Comparison of ENCODE assay signal across 17 cellular contexts in the genomic region with DNA sequence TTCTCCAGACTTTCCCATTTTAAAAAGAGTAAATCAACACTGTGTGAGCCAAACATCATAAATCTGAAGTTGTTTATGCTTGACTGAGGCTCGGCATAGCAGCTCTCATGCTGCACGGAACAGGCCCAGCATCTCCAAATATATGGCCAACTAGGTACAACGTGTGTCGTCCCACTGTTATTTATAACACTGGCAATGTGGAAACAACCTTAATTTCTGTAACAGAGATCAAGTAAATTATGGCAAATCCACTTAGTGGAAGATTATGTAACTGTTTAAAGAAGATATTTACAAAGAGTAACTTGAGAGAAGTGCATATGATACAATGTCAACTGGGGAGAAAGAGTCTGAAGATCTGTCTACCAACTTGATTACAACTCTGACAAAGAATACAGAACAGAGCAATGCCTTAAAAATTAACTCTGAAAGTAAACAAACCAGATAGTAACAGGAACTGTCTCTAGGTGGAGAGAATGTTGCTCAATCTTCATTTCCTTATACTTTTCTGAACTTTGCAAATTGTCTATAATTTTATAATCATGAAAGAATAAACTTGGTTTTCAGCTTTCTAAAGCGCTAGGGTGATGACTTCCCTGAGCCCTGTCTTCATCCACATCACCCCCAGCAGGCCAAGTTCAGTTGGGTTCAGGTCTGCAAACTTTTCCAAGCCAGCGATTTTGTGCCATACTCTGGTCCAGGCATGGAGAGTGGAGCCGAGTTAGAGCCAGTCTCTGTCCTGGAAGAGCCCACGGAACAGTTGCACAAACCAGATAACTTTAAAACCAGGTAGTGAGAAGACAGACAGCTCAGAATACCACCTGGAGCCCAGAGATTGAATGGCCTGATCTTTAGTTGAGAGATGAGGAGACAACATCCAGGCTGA. TPM values are rescaled to one million over a fixed set of nuclear protein-coding genes. Genes with fewer than 3 reads are reported as not detected.
A peak's percentile ranks its signal among the peaks of the same experiment; 100 is the strongest.
DNase-seq lines count a peak whose midpoint lies in the region; ATAC-seq, FAIRE-seq and TF ChIP-seq lines count a peak whose summit lies in the region.
"Had no signal": no experiment of that assay in that cellular context is flagged by ENCODE, and none has a peak within 500 bp of the region (broad histone marks: within the 10 kb centered on the region; RNA-seq: fewer than 3 reads in every experiment).

No MANE protein-coding gene starts in this region.

- peak; percentile 38; the same call in 2 of the 3 replicates for ATAC-seq in HepG2
- no peak for ATAC-seq in HG03439 (IDR thresholded peaks at IDR 0.05; ENCODE audit: unreplicated experiment)
- ATAC-seq: Panc1, Right ventricle myocardium inferior had no signal

- CTCF ChIA-PET in HepG2 (lab: Yijun Ruan, JAX; ENCODE audit: low intra/inter-chr PET ratio, low total read pairs) = no interaction called here

- no peak for FAIRE-seq in HepG2 (lab: Jason Lieb, UNC)
- FAIRE-seq: H1 had no signal

- TF ChIP-seq CTCF in colonic mucosa (IDR thresholded peaks at IDR 0.05) = no peak
- TF ChIP-seq CTCF in HepG2 (CRISPR knock-in tag; IDR thresholded peaks at IDR 0.05) = no peak
- no peak for TF ChIP-seq CTCF in sigmoid colon (IDR thresholded peaks at IDR 0.05)

- H3K9ac ChIP-seq in colonic mucosa (ENCODE audit: low read depth in 2 of 2, low read length in 2 of 2) (no peak overlapping the region), HepG2 (ENCODE audit: insufficient read depth, low read depth, low read length) (no peak overlapping the region)

- H3K79me2 ChIP-seq in HepG2 (ENCODE audit: insufficient read depth, low read length) = no peaks in the 10 kb centered on the region

- TF ChIP-seq POLR2A in HepG2 (IDR thresholded peaks at IDR 0.05; ENCODE audit: insufficient read depth in 1 of 2, low read depth in 2 of 2, low read length in 2 of 2) (no peak), sigmoid colon (IDR thresholded peaks at IDR 0.05) (no peak)

- in situ Hi-C loops in Caki2 (cut with HindIII; ENCODE audit: low pct_unique_long_range_greater_than_20kb, low sequenced_read_pairs) = no loop called here
- in situ Hi-C loops in HepG2 (cut with HindIII; ENCODE audit: extremely low pct_ligation_motif_present, low pct_unique_long_range_greater_than_20kb) = no loop called here

- peak overlapping the region; percentile 6 for H3K4me2 ChIP-seq in HepG2 (ENCODE audit: low read depth, low read length)

- TF ChIP-seq RAD21 in HepG2 (CRISPR knock-in tag; IDR thresholded peaks at IDR 0.05) = no peak

- POLR2A ChIA-PET in HepG2 (lab: Yijun Ruan, JAX) = no interaction called here

- 13% methylated on average over 8 of the region's 8 CpGs for WGBS in HepG2 (ENCODE audit: low lambda C conversion rate)
- WGBS in sigmoid colon, 2 donors = 45 to 66% methylated on average over 8 of the region's 8 CpGs

- DNase-seq in Caki2 (ENCODE audit: low read depth) (peak; percentile 3), colonic mucosa (peak; percentile 20), HepG2 (ENCODE audit: low spot score) (no peak), sigmoid colon (no peak), COLO829 (ENCODE audit: low spot score) (no peak)
- DNase-seq in stimulated activated CD4-positive, alpha-beta T cell treated with anti-CD3 and anti-CD28 coated beads, Interleukin-12 subunit alpha, Interleukin-12 subunit beta, amount 100 ng/mL, for 4 hours = no peak
- DNase-seq: BE2C; CD8-positive, alpha-beta memory T cell; DMS 273 treated with DMSO at 0.1 percent for 48 hours; Karpas-422; MM.1S; NCI-H1105 treated with DMSO at 0.1 percent for 48 hours; NCI-H187 had no signal

- no peaks in the 10 kb centered on the region for H4K20me1 ChIP-seq in HepG2 (ENCODE audit: insufficient read depth, low read length)

- no peaks in the 10 kb centered on the region for H3K27me3 ChIP-seq in colonic mucosa
- no peaks in the 10 kb centered on the region for H3K27me3 ChIP-seq in HepG2 (ENCODE audit: control insufficient read depth in 1 of 2, insufficient read depth in 2 of 2, low read length in 2 of 2)
- no peaks in the 10 kb centered on the region for H3K27me3 ChIP-seq in sigmoid colon
- H3K27me3 ChIP-seq: BE2C had no signal

- TF ChIP-seq EP300 in HepG2 (IDR thresholded peaks at IDR 0.05; ENCODE audit: low read depth in 2 of 2, low read length in 2 of 2) = no peak
- no peak for TF ChIP-seq EP300 in HepG2 (CRISPR knock-in tag; IDR thresholded peaks at IDR 0.05; ENCODE audit: borderline replicate concordance)
- no peak for TF ChIP-seq EP300 in sigmoid colon (IDR thresholded peaks at IDR 0.05)

- intact Hi-C loops in colonic mucosa (cut with DNase I) = no loop called here
- intact Hi-C loops in HepG2 (cut with micrococcal nuclease; ENCODE audit: unreplicated experiment) = no loop called here
- intact Hi-C loops in sigmoid colon (cut with DNase I) = no loop called here

- no peak overlapping the region for H2AFZ ChIP-seq in HepG2 (ENCODE audit: low read length)

- peak overlapping the region; percentile 51 for H3K27ac ChIP-seq in colonic mucosa
- no peak overlapping the region for H3K27ac ChIP-seq in HepG2 (ENCODE audit: extremely low read length, insufficient read depth, low read length)
- H3K27ac ChIP-seq in sigmoid colon = peak overlapping the region in 3 of 4 donors; percentile 34 to 60 (median 49)

- H3K4me1 ChIP-seq in colonic mucosa (peaks cover 2% of the 10 kb centered on the region), HepG2 (ENCODE audit: insufficient read depth, low read length) (peaks cover 16% of the 10 kb centered on the region), sigmoid colon (peaks cover 0 to 13% (median 8%) of the 10 kb centered on the region in 4 donors)

- no peak overlapping the region for H3K4me3 ChIP-seq in colonic mucosa
- H3K4me3 ChIP-seq in HepG2 (replicated peaks in 1 of 3; ENCODE audit: insufficient read depth in 1 of 3, low read depth in 2 of 3, low read length in 3 of 3) = no peak overlapping the region
- no peak overlapping the region for H3K4me3 ChIP-seq in sigmoid colon

- H3K9me3 ChIP-seq in colonic mucosa (no peaks in the 10 kb centered on the region), HepG2 (ENCODE audit: low read length) (no peaks in the 10 kb centered on the region), sigmoid colon (no peaks in the 10 kb centered on the region)
- H3K9me3 ChIP-seq: BE2C had no signal

- H3K36me3 ChIP-seq in colonic mucosa (no peaks in the 10 kb centered on the region), HepG2 (replicated peaks in 1 of 2; ENCODE audit: control insufficient read depth in 1 of 2, insufficient read depth in 2 of 2, low read length in 2 of 2) (no peaks in the 10 kb centered on the region), sigmoid colon (no peaks in the 10 kb centered on the region)
- H3K36me3 ChIP-seq: BE2C had no signal

- BruUV-seq in HepG2 (replicated peaks; lab: Mats Ljungman, UMichigan) = no TSS peak

TF ChIP-seq in HepG2, 621 proteins besides CTCF, POLR2A, EP300 and RAD21 (continues in another document):
- TF ChIP-seq FOXA3 (CRISPR knock-in tag; IDR thresholded peaks at IDR 0.05) (peak; percentile 36; the same call in 1 of the 2 replicates), LCORL (IDR thresholded peaks at IDR 0.05) (no peak), LCORL (CRISPR knock-in tag; IDR thresholded peaks at IDR 0.05) (no peak), CEBPG (CRISPR knock-in tag; IDR thresholded peaks at IDR 0.05) (peak; percentile 53), SIX4 (CRISPR knock-in tag; IDR thresholded peaks at IDR 0.05) (0 out of 2 replicates have a peak, but pooled peaks have one; percentile 44), SIX1 (CRISPR knock-in tag; IDR thresholded peaks at IDR 0.05; ENCODE audit: borderline replicate concordance) (peak; percentile 49; the same call in 1 of the 2 replicates), CHCHD3 (CRISPR knock-in tag; IDR thresholded peaks at IDR 0.05) (no peak)

RNA-seq across cellular contexts. Expression of gene BDKRB2, which starts 44.4 kb away (rescaled TPM):
- 0.14 and 0.87 TPM in 2 replicates for total RNA-seq in Caki2 (2014; rRNA removed; shearing (Covaris generic); ENCODE audit: low replicate concordance)
- total RNA-seq in colonic mucosa (10 to 100 TPM; 11.3 to 23.3 TPM), HepG2 (2016; rRNA removed; fragmentation: Illumina TruSeq; extraction: Trizol) (not detected in 2 replicates), sigmoid colon (1 to 10 TPM; 1.8 to 4.5 (median 3.9) TPM)
- total RNA-seq in HepG2 (2016; cell fraction: cytosol; rRNA removed; fragmentation: Illumina TruSeq; extraction: Trizol; ENCODE audit: low read depth) = not detected in 2 replicates
- not detected in 2 replicates for total RNA-seq in HepG2 (2016; cell fraction: insoluble cytoplasmic fraction; rRNA removed; fragmentation: Illumina TruSeq; extraction: Trizol)
- not detected in 2 replicates for total RNA-seq in HepG2 (2016; cell fraction: membrane; rRNA removed; fragmentation: Illumina TruSeq; extraction: Trizol)
- not detected in 2 replicates for total RNA-seq in HepG2 (2016; cell fraction: nucleus; rRNA removed; fragmentation: Illumina TruSeq; extraction: Trizol)
- polyA plus RNA-seq in HepG2 (2011; rRNA removed) (0.03 TPM in 2 replicates), sigmoid colon (10 to 100 TPM in 1 of 3 donors, 1 to 10 TPM in 2; 6.0 to 10.8 (median 8.7) TPM)
- 0.03 TPM in 2 replicates for polyA plus RNA-seq in HepG2 (2011; cell fraction: cytosol; rRNA removed)
- polyA plus RNA-seq in HepG2 (2011; cell fraction: nucleus; rRNA removed) = not detected in 2 replicates
- not detected in 2 replicates for polyA plus RNA-seq in HepG2 (2012)
- polyA plus RNA-seq in HepG2 (2016; cell fraction: cytosol; fragmentation: Illumina TruSeq; extraction: Trizol; ENCODE audit: low read depth) = not detected in 2 replicates
- polyA plus RNA-seq in HepG2 (2016; cell fraction: insoluble cytoplasmic fraction; fragmentation: Illumina TruSeq; extraction: Trizol; ENCODE audit: low read depth) = not detected in 2 replicates
- polyA plus RNA-seq in HepG2 (2016; cell fraction: membrane; fragmentation: Illumina TruSeq; extraction: Trizol; ENCODE audit: low read depth) = not detected in 2 replicates
- not detected in 2 replicates for polyA plus RNA-seq in HepG2 (2016; cell fraction: nucleus; fragmentation: Illumina TruSeq; extraction: Trizol; ENCODE audit: insufficient read depth, low read depth)
- polyA minus RNA-seq in HepG2 (2011; rRNA and poly(A)+ RNA removed; ENCODE audit: low replicate concordance) = 0.04 and 24.0 TPM in 2 replicates
- polyA minus RNA-seq in HepG2 (2011; cell fraction: cytosol; rRNA and poly(A)+ RNA removed) = not detected in 2 replicates
- polyA minus RNA-seq in HepG2 (2011; cell fraction: nucleus; rRNA and poly(A)+ RNA removed) = 0.12 TPM in 1 of 2 replicates, not detected in the other
- total RNA-seq: CD8-positive, alpha-beta memory T cell had no signal
- polyA plus RNA-seq: CD8-positive, alpha-beta memory T cell had no signal

Comparison
In these comparisons a context has a peak if more than half of its experiments do, and no peak if none do; other contexts are left out.
1. DNase-seq: peak in Caki2 (single experiment) and colonic mucosa (single experiment); none in HepG2 (single experiment), sigmoid colon (single experiment), stimulated activated CD4-positive, alpha-beta T cell treated with anti-CD3 and anti-CD28 coated beads, Interleukin-12 subunit alpha, Interleukin-12 subunit beta, amount 100 ng/mL, for 4 hours (single experiment) and COLO829 (single experiment).